Comparison of ENCODE assay signal across 19 cellular contexts in the genomic region with DNA sequence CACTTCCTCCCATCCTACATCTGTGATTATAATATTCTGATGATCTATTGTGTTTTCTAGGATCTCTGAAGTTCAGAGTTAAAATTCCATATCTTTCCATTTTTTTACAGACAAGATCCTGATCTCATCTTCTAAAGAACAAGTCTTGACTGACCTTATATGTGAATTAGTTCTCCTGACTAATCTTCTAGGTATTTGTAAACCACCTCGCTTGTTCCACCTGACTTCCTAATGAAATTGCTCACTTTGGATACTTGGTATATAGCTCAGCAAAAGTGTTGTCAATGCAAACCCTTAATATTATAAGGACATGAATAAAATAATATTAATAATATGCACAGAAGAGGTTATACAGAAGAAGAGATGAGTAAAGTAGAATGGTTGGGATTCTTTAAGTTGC.
A peak's percentile ranks its signal among the peaks of the same experiment; 100 is the strongest.
DNase-seq lines count a peak whose midpoint lies in the region; ATAC-seq, FAIRE-seq and TF ChIP-seq lines count a peak whose summit lies in the region.
"Had no signal": no experiment of that assay in that cellular context is flagged by ENCODE, and none has a peak within 500 bp of the region (broad histone marks: within the 10 kb centered on the region; RNA-seq: fewer than 3 reads in every experiment).

No MANE protein-coding gene starts in this region.

- DNase-seq in ELR (ENCODE audit: low read depth) (peak; percentile 42), RCC 7860 (ENCODE audit: low spot score) (peak; percentile 81), choroid plexus epithelial cell (ENCODE audit: low read depth) (peak; percentile 12), kidney epithelial cell (ENCODE audit: low read depth) (peak; percentile 51), NCI-H1436 treated with DMSO at 0.1 percent for 48 hours (lab: John Stamatoyannopoulos, UW) (no peak), SIG-M5 (lab: John Stamatoyannopoulos, UW) (no peak)
- no peak for DNase-seq in activated naive CD4-positive, alpha-beta T cell treated with anti-CD3 and anti-CD28 coated beads, Interleukin-2, amount 50 U/mL, for 72 hours (ENCODE audit: low spot score in 2 of 2)
- no peak for DNase-seq in activated CD8-positive, alpha-beta T cell treated with anti-CD3 and anti-CD28 coated beads for 36 hours
- DNase-seq: DMS79 treated with DMSO at 0.1 percent for 48 hours, MG63, NCI-H1092, NCI-H524, Peyer's patch, SHP77 treated with DMSO at 0.1 percent for 48 hours had no signal

- no peak for FAIRE-seq in RCC 7860 (lab: Jason Lieb, UNC)
- FAIRE-seq: G401.6, GM12891, GM18507 had no signal

- H3K9me3 Mint-ChIP-seq in activated naive CD4-positive, alpha-beta T cell treated with anti-CD3 and anti-CD28 coated beads, Interleukin-2, amount 50 U/mL, for 72 hours: no peaks in the 10 kb centered on the region
- H3K9me3 Mint-ChIP-seq in activated CD8-positive, alpha-beta T cell treated with anti-CD3 and anti-CD28 coated beads for 36 hours: no peaks in the 10 kb centered on the region
- H3K9me3 Mint-ChIP-seq: GM23338 had no signal

- H3K27me3 ChIP-seq in kidney epithelial cell (ENCODE audit: control insufficient read depth, insufficient read depth, low read length): no peaks in the 10 kb centered on the region
- H3K27me3 ChIP-seq: BLaER1 treated with 17β-estradiol and CSF1 and Interleukin-3, amounts not matched to agents 10 nM and 100 nM; Peyer's patch had no signal

- H3K36me3 ChIP-seq in kidney epithelial cell (ENCODE audit: control insufficient read depth, insufficient read depth, low read length): no peaks in the 10 kb centered on the region
- H3K36me3 ChIP-seq: BLaER1 treated with 17β-estradiol and CSF1 and Interleukin-3, amounts not matched to agents 10 nM and 100 nM; MG63; Peyer's patch had no signal

- TF ChIP-seq CTCF in choroid plexus epithelial cell (conservative IDR thresholded peaks at IDR 0.05; ENCODE audit: low read depth, low read length): no peak
- no peak for TF ChIP-seq CTCF in kidney epithelial cell (IDR thresholded peaks at IDR 0.05; ENCODE audit: insufficient read depth, low read length, poor library complexity, severe bottlenecking)
- no peak for TF ChIP-seq CTCF in activated CD8-positive, alpha-beta T cell treated with anti-CD3 and anti-CD28 coated beads for 36 hours (IDR thresholded peaks at IDR 0.05)

- POLR2A ChIA-PET in activated CD8-positive, alpha-beta T cell treated with anti-CD3 and anti-CD28 coated beads for 36 hours (lab: Charles Lee): no interaction called here

- H3K4me3 Mint-ChIP-seq in activated CD8-positive, alpha-beta T cell treated with anti-CD3 and anti-CD28 coated beads for 36 hours: no peak overlapping the region
- H3K4me3 Mint-ChIP-seq: GM23338 had no signal

- CTCF ChIA-PET in activated CD8-positive, alpha-beta T cell treated with anti-CD3 and anti-CD28 coated beads for 36 hours (lab: Charles Lee): no interaction called here

- intact Hi-C loops in activated CD8-positive, alpha-beta T cell treated with anti-CD3 and anti-CD28 coated beads for 36 hours (cut with micrococcal nuclease): no loop called here

- no peak for ATAC-seq in activated naive CD4-positive, alpha-beta T cell treated with anti-CD3 and anti-CD28 coated beads, Interleukin-2, amount 50 U/mL, for 72 hours
- ATAC-seq in activated CD8-positive, alpha-beta T cell treated with anti-CD3 and anti-CD28 coated beads for 36 hours: no peak
- ATAC-seq: GM23338 had no signal

- H3K36me3 Mint-ChIP-seq in activated naive CD4-positive, alpha-beta T cell treated with anti-CD3 and anti-CD28 coated beads, Interleukin-2, amount 50 U/mL, for 72 hours: no peaks in the 10 kb centered on the region
- H3K36me3 Mint-ChIP-seq in activated CD8-positive, alpha-beta T cell treated with anti-CD3 and anti-CD28 coated beads for 36 hours (ENCODE audit: low read depth): no peaks in the 10 kb centered on the region

- H3K4me3 ChIP-seq in choroid plexus epithelial cell (ENCODE audit: low read depth, low read length) (no peak overlapping the region), kidney epithelial cell (ENCODE audit: low read depth, low read length) (no peak overlapping the region)
- H3K4me3 ChIP-seq: BLaER1 treated with 17β-estradiol and CSF1 and Interleukin-3, amounts not matched to agents 10 nM and 100 nM; GM23338; MG63; Peyer's patch had no signal

- H3K27me3 Mint-ChIP-seq in activated CD8-positive, alpha-beta T cell treated with anti-CD3 and anti-CD28 coated beads for 36 hours: no peaks in the 10 kb centered on the region

- H3K4me1 Mint-ChIP-seq in activated CD8-positive, alpha-beta T cell treated with anti-CD3 and anti-CD28 coated beads for 36 hours (ENCODE audit: low read depth): no peaks in the 10 kb centered on the region

- no peak overlapping the region for H3K27ac Mint-ChIP-seq in activated naive CD4-positive, alpha-beta T cell treated with anti-CD3 and anti-CD28 coated beads, Interleukin-2, amount 50 U/mL, for 72 hours
- no peak overlapping the region for H3K27ac Mint-ChIP-seq in activated CD8-positive, alpha-beta T cell treated with anti-CD3 and anti-CD28 coated beads for 36 hours
- H3K27ac Mint-ChIP-seq: GM23338 had no signal

Comparison
In these comparisons a context has a peak if more than half of its experiments do, and no peak if none do; other contexts are left out.
1. DNase-seq: peak in ELR (single experiment), RCC 7860 (single experiment), choroid plexus epithelial cell (single experiment) and kidney epithelial cell (single experiment); none in activated naive CD4-positive, alpha-beta T cell treated with anti-CD3 and anti-CD28 coated beads, Interleukin-2, amount 50 U/mL, for 72 hours (0 of 2), activated CD8-positive, alpha-beta T cell treated with anti-CD3 and anti-CD28 coated beads for 36 hours (single experiment), NCI-H1436 treated with DMSO at 0.1 percent for 48 hours (single experiment) and SIG-M5 (single experiment).